ENCODE assay signal across 26 cellular contexts in the genomic region with DNA sequence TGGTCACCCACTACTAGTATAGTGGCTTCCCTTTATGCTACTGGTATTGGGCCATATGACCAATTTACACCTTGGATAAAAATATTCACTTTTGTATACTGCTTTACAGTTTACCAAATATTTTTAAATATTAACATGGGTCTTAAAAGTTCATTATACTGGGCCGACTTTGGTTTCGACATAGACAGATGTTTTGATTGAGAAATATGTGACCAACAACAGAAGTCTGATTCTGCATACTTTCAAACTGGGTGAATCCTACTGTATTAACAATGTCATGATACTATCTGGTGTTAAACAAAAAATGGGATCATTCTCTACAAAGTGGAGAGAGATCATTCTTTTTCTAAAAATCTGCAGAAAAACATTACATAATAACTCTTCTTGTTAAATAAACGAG.
DNase-seq lines count a peak whose midpoint lies in the region; ATAC-seq, FAIRE-seq and TF ChIP-seq lines count a peak whose summit lies in the region.
"Had no signal": no experiment of that assay in that cellular context is flagged by ENCODE, and none has a peak within 500 bp of the region (broad histone marks: within the 10 kb centered on the region; RNA-seq: fewer than 3 reads in every experiment).

No MANE protein-coding gene starts in this region.

- CTCF ChIA-PET in CD8-positive, alpha-beta T cell (lab: Charles Lee) = no interaction called here

- peaks cover 9% of the 10 kb centered on the region for H3K36me3 Mint-ChIP-seq in CD8-positive, alpha-beta T cell
- H3K36me3 Mint-ChIP-seq: activated naive CD4-positive, alpha-beta T cell treated with anti-CD3 and anti-CD28 coated beads, Interleukin-2, amount 10 ng/mL, durations not matched to agents 7 days and 5 days had no signal

- no peak overlapping the region for H3K27ac ChIP-seq in CD8-positive, alpha-beta T cell (ENCODE audit: low read depth, low read length)
- H3K27ac ChIP-seq: KMS-11, SJSA1 had no signal

- TF ChIP-seq CTCF in CD8-positive, alpha-beta T cell (IDR thresholded peaks at IDR 0.05) = no peak

- no peak for ATAC-seq in CD8-positive, alpha-beta T cell
- no peak for ATAC-seq in HG03457 (IDR thresholded peaks at IDR 0.05; ENCODE audit: unreplicated experiment)
- ATAC-seq: HCT116; stimulated activated naive CD8-positive, alpha-beta T cell treated with anti-CD3 and anti-CD28 coated beads, Interleukin-15, Interleukin-2, amounts not matched to agents 100 U/mL and 50 U/mL, for 24 hours had no signal

- H3K27me3 Mint-ChIP-seq in CD8-positive, alpha-beta T cell (ENCODE audit: low read depth) = no peaks in the 10 kb centered on the region
- H3K27me3 Mint-ChIP-seq: activated naive CD4-positive, alpha-beta T cell treated with anti-CD3 and anti-CD28 coated beads, Interleukin-2, amount 10 ng/mL, durations not matched to agents 7 days and 5 days had no signal

- DNase-seq in SIG-M5 treated with dmso at 0.1 percent for 504 hours (lab: John Stamatoyannopoulos, UW; ENCODE audit: unreplicated experiment) (peak; percentile 53), SIG-M5 (lab: John Stamatoyannopoulos, UW) (no peak), MV-4-11 (lab: John Stamatoyannopoulos, UW) (peak; percentile 48), fibroblast of peridontal ligament (ENCODE audit: extremely low read depth) (peak; percentile 24), H54 (ENCODE audit: insufficient read length, low spot score) (no peak)
- DNase-seq in CD8-positive, alpha-beta T cell = no peak
- no peak for DNase-seq in activated CD8-positive, alpha-beta memory T cell treated with anti-CD3 and anti-CD28 coated beads, Interleukin-2, amount 50 U/mL, for 48 hours
- DNase-seq: activated CD4-positive, alpha-beta T cell treated with anti-CD3 and anti-CD28 coated beads for 4 hours; activated naive CD4-positive, alpha-beta T cell treated with anti-CD3 and anti-CD28 coated beads, Interleukin-2, amount 10 ng/mL, durations not matched to agents 7 days and 5 days; aorta; caudate nucleus; DMS 273 treated with DMSO at 0.1 percent for 48 hours; foreskin melanocyte; NCI-H1105 treated with DMSO at 0.1 percent for 48 hours; NCI-H2081 treated with DMSO at 0.1 percent for 48 hours; NCI-H82; nucleus accumbens; stimulated activated CD4-positive, alpha-beta T cell treated with anti-CD3 and anti-CD28 coated beads, Interleukin-4, amount 100 ng/mL, for 24 hours; stimulated activated naive CD8-positive, alpha-beta T cell treated with anti-CD3 and anti-CD28 coated beads, Interleukin-15, Interleukin-2, amounts not matched to agents 100 U/mL and 50 U/mL, for 24 hours had no signal

- POLR2A ChIA-PET in CD8-positive, alpha-beta T cell (lab: Charles Lee) = no interaction called here

- no peak for FAIRE-seq in H54 (lab: Jason Lieb, UNC)
- FAIRE-seq: endothelial cell of umbilical vein, keratinocyte had no signal

- H3K4me1 ChIP-seq in CD8-positive, alpha-beta T cell (ENCODE audit: insufficient read depth, low read length) = no peaks in the 10 kb centered on the region

- no peak overlapping the region for H3K27ac Mint-ChIP-seq in CD8-positive, alpha-beta T cell
- H3K27ac Mint-ChIP-seq: activated naive CD4-positive, alpha-beta T cell treated with anti-CD3 and anti-CD28 coated beads, Interleukin-2, amount 10 ng/mL, durations not matched to agents 7 days and 5 days; T-helper 1 cell treated with Interleukin-12 subunit alpha and Interleukin-12 subunit beta and Interleukin-4 antibody, amounts not matched to agents 30 μg/mL and 1 μg/mL, for 36 hours had no signal

- no peaks in the 10 kb centered on the region for H3K9me3 ChIP-seq in CD8-positive, alpha-beta T cell (ENCODE audit: low read length)
- H3K9me3 ChIP-seq: SJSA1 had no signal

- H3K36me3 ChIP-seq in CD8-positive, alpha-beta T cell (ENCODE audit: insufficient read depth, low read length) = no peaks in the 10 kb centered on the region
- H3K36me3 ChIP-seq: SJSA1 had no signal

- peaks cover 59% of the 10 kb centered on the region for H3K4me1 Mint-ChIP-seq in CD8-positive, alpha-beta T cell (ENCODE audit: low read depth)

- no peak overlapping the region for H3K4me3 Mint-ChIP-seq in CD8-positive, alpha-beta T cell
- H3K4me3 Mint-ChIP-seq: activated naive CD4-positive, alpha-beta T cell treated with anti-CD3 and anti-CD28 coated beads, Interleukin-2, amount 10 ng/mL, durations not matched to agents 7 days and 5 days; T-helper 1 cell treated with Interleukin-12 subunit alpha and Interleukin-12 subunit beta and Interleukin-4 antibody, amounts not matched to agents 30 μg/mL and 1 μg/mL, for 36 hours had no signal

- intact Hi-C loops in CD8-positive, alpha-beta T cell (cut with DNase I, micrococcal nuclease) = no loop called here

- no peak overlapping the region for H3K4me3 ChIP-seq in CD8-positive, alpha-beta T cell (ENCODE audit: low read depth, low read length)
- H3K4me3 ChIP-seq: SJSA1 had no signal

- H3K27me3 ChIP-seq in CD8-positive, alpha-beta T cell (ENCODE audit: insufficient read depth, low read length) = no peaks in the 10 kb centered on the region
- H3K27me3 ChIP-seq: SJSA1 had no signal

- no peaks in the 10 kb centered on the region for H3K9me3 Mint-ChIP-seq in CD8-positive, alpha-beta T cell
- H3K9me3 Mint-ChIP-seq: activated naive CD4-positive, alpha-beta T cell treated with anti-CD3 and anti-CD28 coated beads, Interleukin-2, amount 10 ng/mL, durations not matched to agents 7 days and 5 days; T-helper 1 cell treated with Interleukin-12 subunit alpha and Interleukin-12 subunit beta and Interleukin-4 antibody, amounts not matched to agents 30 μg/mL and 1 μg/mL, for 36 hours had no signal

- TF ChIP-seq POLR2A in H54 (IDR thresholded peaks at IDR 0.05; ENCODE audit: low read depth, low read length) = no peak

Comparison
In these comparisons a context has a peak if more than half of its experiments do, and no peak if none do; other contexts are left out.
1. DNase-seq: peak in SIG-M5 treated with dmso at 0.1 percent for 504 hours (single experiment), MV-4-11 (single experiment) and fibroblast of peridontal ligament (single experiment); none in SIG-M5 (single experiment), H54 (single experiment), CD8-positive, alpha-beta T cell (0 of 7) and activated CD8-positive, alpha-beta memory T cell treated with anti-CD3 and anti-CD28 coated beads, Interleukin-2, amount 50 U/mL, for 48 hours (single experiment).